Comparison of ENCODE assay signal across 24 cellular contexts in the genomic region with DNA sequence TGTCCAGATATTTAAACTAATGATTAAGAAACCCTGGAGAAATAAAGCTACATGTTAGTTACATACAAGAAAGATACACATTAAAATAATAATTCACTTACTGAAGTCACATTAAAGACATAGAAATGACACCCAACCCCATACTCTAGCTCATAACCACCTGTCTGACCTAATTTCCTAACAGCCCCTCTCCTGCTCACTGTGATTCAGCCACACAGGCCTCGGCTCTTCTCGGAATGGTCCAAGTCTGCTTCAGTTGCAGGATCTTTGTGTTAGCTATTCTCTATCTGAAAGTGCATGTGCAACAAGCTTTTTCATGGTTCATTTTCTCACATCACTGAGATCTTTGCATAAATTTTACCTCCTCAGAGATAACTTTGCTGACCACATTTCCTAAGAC.
"Had no signal": no experiment of that assay in that cellular context is flagged by ENCODE, and none has a peak within 500 bp of the region (broad histone marks: within the 10 kb centered on the region; RNA-seq: fewer than 3 reads in every experiment).

No MANE protein-coding gene starts in this region.

- DNase-seq: cortex of kidney; effector CD8-positive, alpha-beta T cell; effector memory CD8-positive, alpha-beta T cell; endodermal cell; erythroblast; esophagus squamous epithelium; foreskin fibroblast; foreskin melanocyte; gastrocnemius medialis; glutamatergic neuron; head of caudate nucleus; heart right ventricle; hippocampal formation; left cardiac atrium; left lung; left ventricle myocardium superior; lower lobe of right lung; mesenchymal stem cell; mucosa of descending colon; naive B cell; naive thymus-derived CD8-positive, alpha-beta T cell had no signal

- ATAC-seq: effector memory CD8-positive, alpha-beta T cell; esophagus mucosa; gastrocnemius medialis; heart right ventricle; left cardiac atrium; left lung; left ventricle myocardium superior; lower lobe of right lung; mucosa of descending colon; naive thymus-derived CD8-positive, alpha-beta T cell had no signal

- FAIRE-seq: endometrium, islet of Langerhans had no signal
